ENCODE assay signal across 16 cellular contexts in genomic region chr6:160160450-160160849, GRCh38. TPM values are rescaled to one million over a fixed set of nuclear protein-coding genes. Genes with fewer than 3 reads are reported as not detected.
DNase-seq lines count a peak whose midpoint lies in the region; ATAC-seq and TF ChIP-seq lines count a peak whose summit lies in the region.
"Had no signal": no experiment of that assay in that cellular context is flagged by ENCODE, and none has a peak within 500 bp of the region (broad histone marks: within the 10 kb centered on the region; RNA-seq: fewer than 3 reads in every experiment).

No MANE protein-coding gene starts in this region.

- intact Hi-C loops in HCT116 (cut with micrococcal nuclease): no loop called here
- intact Hi-C loops in prostate gland (cut with DNase I): no loop called here
- intact Hi-C loops in activated T-helper 2 cell treated with anti-CD3 and anti-CD28 coated beads, Interferon-gamma antibody, Interleukin-2, Interleukin-4, amounts not matched to agents 10 μg/mL and 5 μg/mL and 100 μg/mL, durations not matched to agents 14 hours and 24 hours and 36 hours (cut with micrococcal nuclease): no loop called here
- intact Hi-C loops in tibial artery (cut with DNase I; ENCODE audit: low total_unique reads): no loop called here

- no peak overlapping the region for H2AFZ ChIP-seq in HCT116 (ENCODE audit: low read depth, low read length, poor library complexity, severe bottlenecking)
- H2AFZ ChIP-seq: PC-9 had no signal

- WGBS in prostate gland: 60% methylated on average over 6 of the region's 6 CpGs

- no peaks in the 10 kb centered on the region for H3K9me2 ChIP-seq in HCT116 (ENCODE audit: insufficient read depth)

- POLR2A ChIA-PET in HCT116 (lab: Charles Lee): no interaction called here

- no peaks in the 10 kb centered on the region for H3K36me3 ChIP-seq in HCT116 (ENCODE audit: control insufficient read depth in 1 of 2, insufficient read depth in 2 of 2, low read length in 2 of 2)
- H3K36me3 ChIP-seq in prostate gland: no peaks in the 10 kb centered on the region
- peaks cover 0 to 5% (median 0%) of the 10 kb centered on the region in 3 donors for H3K36me3 ChIP-seq in tibial artery

- H3K4me3 ChIP-seq in HCT116 (replicated peaks in 1 of 2; ENCODE audit: low read depth in 1 of 2, low read length in 2 of 2): no peak overlapping the region
- no peak overlapping the region for H3K4me3 ChIP-seq in prostate gland
- no peak overlapping the region for H3K4me3 ChIP-seq in tibial artery
- H3K4me3 ChIP-seq: PC-9, spleen, testis had no signal

- RAD21 ChIA-PET in HCT116 (lab: Charles Lee; ENCODE audit: low non-redundant PET in 1 of 2, low total read pairs in 2 of 2, uncharacterized antibody in 2 of 2, unreplicated experiment in 2 of 2): no interaction called here

- CTCF ChIA-PET in HCT116 (lab: Charles Lee): no interaction called here

- ATAC-seq in HCT116 (peak; percentile 42; the same call in 1 of the 2 replicates), GM19035 (IDR thresholded peaks at IDR 0.05; ENCODE audit: unreplicated experiment) (no peak)
- ATAC-seq: effector memory CD8-positive, alpha-beta T cell had no signal

- H3K9me3 Mint-ChIP-seq in activated T-helper 2 cell treated with anti-CD3 and anti-CD28 coated beads, Interferon-gamma antibody, Interleukin-2, Interleukin-4, amounts not matched to agents 10 μg/mL and 5 μg/mL and 100 μg/mL, durations not matched to agents 14 hours and 24 hours and 36 hours: no peaks in the 10 kb centered on the region
- H3K9me3 Mint-ChIP-seq: effector memory CD8-positive, alpha-beta T cell had no signal

- no peaks in the 10 kb centered on the region for H4K20me1 ChIP-seq in HCT116 (ENCODE audit: insufficient read depth)

- no peak overlapping the region for H3K9ac ChIP-seq in HCT116 (ENCODE audit: low read length)

- no peak for TF ChIP-seq POLR2A in HCT116 (IDR thresholded peaks at IDR 0.05; ENCODE audit: borderline replicate concordance, extremely low read depth, insufficient read depth, insufficient read length)
- TF ChIP-seq POLR2A in prostate gland (IDR thresholded peaks at IDR 0.05): no peak

- in situ Hi-C loops in SK-MEL-5 (cut with HindIII; ENCODE audit: low pct_unique_long_range_greater_than_20kb, low sequenced_read_pairs): no loop called here

- H3K9me3 ChIP-seq in HCT116 (ENCODE audit: control insufficient read depth in 1 of 2, insufficient read depth in 1 of 2, low read depth in 1 of 2, low read length in 2 of 2) (no peaks in the 10 kb centered on the region), prostate gland (no peaks in the 10 kb centered on the region), tibial artery (no peaks in the 10 kb centered on the region)
- H3K9me3 ChIP-seq: testis had no signal

- no TSS peak for BruUV-seq in HCT116 (replicated peaks; lab: Mats Ljungman, UMichigan)

- DNase-seq in HCT116 (ENCODE audit: low read depth, low spot score) (no peak), SK-MEL-5 (ENCODE audit: low read depth, low spot score) (peak; percentile 4), fibroblast of peridontal ligament (ENCODE audit: extremely low read depth) (peak; percentile 18), prostate gland (ENCODE audit: low spot score) (peak; percentile 73), tibial artery (no peak)
- DNase-seq in activated T-helper 2 cell treated with anti-CD3 and anti-CD28 coated beads, Interferon-gamma antibody, Interleukin-2, Interleukin-4, amounts not matched to agents 10 μg/mL and 5 μg/mL and 100 μg/mL, durations not matched to agents 14 hours and 24 hours and 36 hours (ENCODE audit: low spot score): no peak
- DNase-seq: activated CD4-positive, alpha-beta T cell treated with anti-CD3 and anti-CD28 coated beads, Interleukin-2, amount 50 U/mL, for 1 hour; Calu3; effector memory CD8-positive, alpha-beta T cell; Kasumi-1; NCI-H2171 treated with DMSO at 0.1 percent for 48 hours; spleen; T-helper 1 cell; testis had no signal

- no peak overlapping the region for H3K27ac ChIP-seq in HCT116 (ENCODE audit: low read depth, low read length)
- peak overlapping the region; percentile 68 to 78 for H3K27ac ChIP-seq in prostate gland
- H3K27ac ChIP-seq in tibial artery: no peak overlapping the region
- H3K27ac ChIP-seq: PC-9, spleen, testis had no signal

- H3K4me1 ChIP-seq in HCT116 (ENCODE audit: control insufficient read depth in 1 of 2, insufficient read depth in 2 of 2, low read length in 2 of 2) (no peaks in the 10 kb centered on the region), prostate gland (replicated peaks) (peaks cover 5% of the 10 kb centered on the region), tibial artery (peaks cover 0 to 16% (median 10%) of the 10 kb centered on the region in 4 donors)
- H3K4me1 ChIP-seq: spleen, testis had no signal

- no peaks in the 10 kb centered on the region for H3K79me2 ChIP-seq in HCT116 (ENCODE audit: insufficient read depth, low read length)

- no peak overlapping the region for H3K27ac Mint-ChIP-seq in activated T-helper 2 cell treated with anti-CD3 and anti-CD28 coated beads, Interferon-gamma antibody, Interleukin-2, Interleukin-4, amounts not matched to agents 10 μg/mL and 5 μg/mL and 100 μg/mL, durations not matched to agents 14 hours and 24 hours and 36 hours
- H3K27ac Mint-ChIP-seq: effector memory CD8-positive, alpha-beta T cell had no signal

- no peaks in the 10 kb centered on the region for H3K36me3 Mint-ChIP-seq in activated T-helper 2 cell treated with anti-CD3 and anti-CD28 coated beads, Interferon-gamma antibody, Interleukin-2, Interleukin-4, amounts not matched to agents 10 μg/mL and 5 μg/mL and 100 μg/mL, durations not matched to agents 14 hours and 24 hours and 36 hours (ENCODE audit: low read depth)

- H3K27me3 Mint-ChIP-seq in activated T-helper 2 cell treated with anti-CD3 and anti-CD28 coated beads, Interferon-gamma antibody, Interleukin-2, Interleukin-4, amounts not matched to agents 10 μg/mL and 5 μg/mL and 100 μg/mL, durations not matched to agents 14 hours and 24 hours and 36 hours (ENCODE audit: low read depth): no peaks in the 10 kb centered on the region

- no peak overlapping the region for H3K4me2 ChIP-seq in HCT116 (ENCODE audit: low read length)
- H3K4me2 ChIP-seq: PC-9 had no signal

- H3K4me3 Mint-ChIP-seq in activated T-helper 2 cell treated with anti-CD3 and anti-CD28 coated beads, Interferon-gamma antibody, Interleukin-2, Interleukin-4, amounts not matched to agents 10 μg/mL and 5 μg/mL and 100 μg/mL, durations not matched to agents 14 hours and 24 hours and 36 hours (ENCODE audit: low read depth): no peak overlapping the region
- H3K4me3 Mint-ChIP-seq: effector memory CD8-positive, alpha-beta T cell had no signal

- no peaks in the 10 kb centered on the region for H3K4me1 Mint-ChIP-seq in activated T-helper 2 cell treated with anti-CD3 and anti-CD28 coated beads, Interferon-gamma antibody, Interleukin-2, Interleukin-4, amounts not matched to agents 10 μg/mL and 5 μg/mL and 100 μg/mL, durations not matched to agents 14 hours and 24 hours and 36 hours (ENCODE audit: low read depth)

- TF ChIP-seq CTCF in HCT116 (IDR thresholded peaks at IDR 0.05 in 2 of 3, conservative IDR thresholded peaks at IDR 0.05 in 1 of 3; ENCODE audit: borderline replicate concordance in 1 of 3, insufficient read depth in 1 of 3, low read depth in 2 of 3, low read length in 2 of 3): peak in 2 of 3 experiments; percentile 16 to 17; a peak in 2 of 6 replicates
- TF ChIP-seq CTCF in prostate gland (IDR thresholded peaks at IDR 0.05): peak in 3 of 4 experiments; percentile 30 to 44 (median 34)
- TF ChIP-seq CTCF in tibial artery (IDR thresholded peaks at IDR 0.05): no peak

- H3K27me3 ChIP-seq in HCT116 (ENCODE audit: insufficient read depth, low read length) (no peaks in the 10 kb centered on the region; the same call in 1 of the 2 replicates), prostate gland (replicated peaks; ENCODE audit: insufficient read depth) (no peaks in the 10 kb centered on the region), tibial artery (no peaks in the 10 kb centered on the region)
- H3K27me3 ChIP-seq: testis had no signal

- no peak for TF ChIP-seq RAD21 in HCT116 (IDR thresholded peaks at IDR 0.05; ENCODE audit: low read depth)

TF ChIP-seq in HCT116, 20 proteins besides CTCF, POLR2A, EP300 and RAD21 (continues in another document):
- TF ChIP-seq YY1 (IDR thresholded peaks at IDR 0.05; ENCODE audit: extremely low read depth, insufficient replicate concordance, low read depth, low read length) (no peak), MAX (IDR thresholded peaks at IDR 0.05) (no peak), ELF1 (IDR thresholded peaks at IDR 0.05; ENCODE audit: borderline replicate concordance, low read depth) (no peak), SIN3A (IDR thresholded peaks at IDR 0.05; ENCODE audit: low read depth) (no peak), CEBPB (IDR thresholded peaks at IDR 0.05; ENCODE audit: low read depth) (no peak), JUND (IDR thresholded peaks at IDR 0.05) (no peak), EZH2 (IDR thresholded peaks at IDR 0.05) (no peak), FOSL1 (IDR thresholded peaks at IDR 0.05; ENCODE audit: low read depth) (no peak), ATF3 (IDR thresholded peaks at IDR 0.05) (no peak), SRF (IDR thresholded peaks at IDR 0.05; ENCODE audit: low read depth) (no peak), POLR2AphosphoS5 (IDR thresholded peaks at IDR 0.05; ENCODE audit: low read depth, low read length) (no peak)

RNA-seq across cellular contexts. Expression of gene SLC22A1, which starts 38.8 kb away (rescaled TPM):
- total RNA-seq in HCT116 (2021; ENCODE audit: unreplicated experiment) (0.86 TPM), prostate gland (1 to 10 TPM in 1 of 2 donors, under 1 TPM in 1; 0.80 to 4.4 TPM)
- 0.05 TPM in 1 of 2 replicates, not detected in the other for polyA plus RNA-seq in HCT116 (2012)
- total RNA-seq in SK-MEL-5 (2014; rRNA removed; shearing (Covaris generic)): 0.13 and 0.95 TPM in 2 replicates
- polyA plus RNA-seq in SK-MEL-5 (2015; cell fraction: cytosol; rRNA removed): 0.27 TPM in 1 of 2 replicates, not detected in the other
- 2.0 and 6.3 TPM in 2 replicates for polyA plus RNA-seq in SK-MEL-5 (2015; cell fraction: nucleus; rRNA removed)
- total RNA-seq in activated T-helper 2 cell treated with anti-CD3 and anti-CD28 coated beads, Interferon-gamma antibody, Interleukin-2, Interleukin-4, amounts not matched to agents 10 μg/mL and 5 μg/mL and 100 μg/mL, durations not matched to agents 14 hours and 24 hours and 36 hours: 1.2 and 1.4 TPM in 2 replicates
- total RNA-seq: PC-9 had no signal

Comparison
In these comparisons a context has a peak if more than half of its experiments do, and no peak if none do; other contexts are left out.
1. DNase-seq: peak in SK-MEL-5 (single experiment), fibroblast of peridontal ligament (single experiment) and prostate gland (single experiment); none in HCT116 (single experiment), activated T-helper 2 cell treated with anti-CD3 and anti-CD28 coated beads, Interferon-gamma antibody, Interleukin-2, Interleukin-4, amounts not matched to agents 10 μg/mL and 5 μg/mL and 100 μg/mL, durations not matched to agents 14 hours and 24 hours and 36 hours (single experiment) and tibial artery (0 of 2).
2. H3K27ac ChIP-seq: peak in prostate gland (2 of 2); none in HCT116 (single experiment) and tibial artery (0 of 2).
3. CTCF ChIP-seq: peak in HCT116 (2 of 3) and prostate gland (3 of 4); none in tibial artery (0 of 2).